In the genomic region with DNA sequence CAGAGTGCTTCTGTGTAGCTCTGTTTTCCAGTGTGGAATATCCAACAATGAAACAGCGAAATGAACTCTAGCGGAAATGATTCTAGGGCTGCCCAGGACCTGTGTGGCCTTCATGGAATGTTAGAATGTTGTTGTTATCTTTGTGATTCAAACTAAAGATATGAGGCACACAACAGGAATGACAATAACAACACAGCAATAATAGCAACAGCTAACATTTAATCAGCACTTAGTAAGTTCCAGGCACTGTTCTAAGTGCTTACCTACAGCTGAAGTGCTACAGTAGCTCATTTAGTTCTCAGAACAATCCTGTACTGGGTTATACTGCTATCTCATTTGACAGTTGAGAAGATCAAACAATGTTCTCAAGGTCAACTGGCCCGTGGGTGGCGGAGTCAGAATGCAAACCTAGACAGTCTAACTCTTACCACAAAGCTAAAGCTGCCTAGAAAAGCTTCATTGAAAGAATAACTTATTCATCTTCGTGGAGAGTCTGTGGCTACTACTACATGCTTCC, we compare ENCODE assay signal across 1 cellular context.
TF ChIP-seq lines count a peak whose summit lies in the region.

No MANE protein-coding gene starts in this region.

TF ChIP-seq in H1, 55 proteins besides CTCF, POLR2A, EP300 and RAD21 (continued from another document):
- TF ChIP-seq, protein P1, sequence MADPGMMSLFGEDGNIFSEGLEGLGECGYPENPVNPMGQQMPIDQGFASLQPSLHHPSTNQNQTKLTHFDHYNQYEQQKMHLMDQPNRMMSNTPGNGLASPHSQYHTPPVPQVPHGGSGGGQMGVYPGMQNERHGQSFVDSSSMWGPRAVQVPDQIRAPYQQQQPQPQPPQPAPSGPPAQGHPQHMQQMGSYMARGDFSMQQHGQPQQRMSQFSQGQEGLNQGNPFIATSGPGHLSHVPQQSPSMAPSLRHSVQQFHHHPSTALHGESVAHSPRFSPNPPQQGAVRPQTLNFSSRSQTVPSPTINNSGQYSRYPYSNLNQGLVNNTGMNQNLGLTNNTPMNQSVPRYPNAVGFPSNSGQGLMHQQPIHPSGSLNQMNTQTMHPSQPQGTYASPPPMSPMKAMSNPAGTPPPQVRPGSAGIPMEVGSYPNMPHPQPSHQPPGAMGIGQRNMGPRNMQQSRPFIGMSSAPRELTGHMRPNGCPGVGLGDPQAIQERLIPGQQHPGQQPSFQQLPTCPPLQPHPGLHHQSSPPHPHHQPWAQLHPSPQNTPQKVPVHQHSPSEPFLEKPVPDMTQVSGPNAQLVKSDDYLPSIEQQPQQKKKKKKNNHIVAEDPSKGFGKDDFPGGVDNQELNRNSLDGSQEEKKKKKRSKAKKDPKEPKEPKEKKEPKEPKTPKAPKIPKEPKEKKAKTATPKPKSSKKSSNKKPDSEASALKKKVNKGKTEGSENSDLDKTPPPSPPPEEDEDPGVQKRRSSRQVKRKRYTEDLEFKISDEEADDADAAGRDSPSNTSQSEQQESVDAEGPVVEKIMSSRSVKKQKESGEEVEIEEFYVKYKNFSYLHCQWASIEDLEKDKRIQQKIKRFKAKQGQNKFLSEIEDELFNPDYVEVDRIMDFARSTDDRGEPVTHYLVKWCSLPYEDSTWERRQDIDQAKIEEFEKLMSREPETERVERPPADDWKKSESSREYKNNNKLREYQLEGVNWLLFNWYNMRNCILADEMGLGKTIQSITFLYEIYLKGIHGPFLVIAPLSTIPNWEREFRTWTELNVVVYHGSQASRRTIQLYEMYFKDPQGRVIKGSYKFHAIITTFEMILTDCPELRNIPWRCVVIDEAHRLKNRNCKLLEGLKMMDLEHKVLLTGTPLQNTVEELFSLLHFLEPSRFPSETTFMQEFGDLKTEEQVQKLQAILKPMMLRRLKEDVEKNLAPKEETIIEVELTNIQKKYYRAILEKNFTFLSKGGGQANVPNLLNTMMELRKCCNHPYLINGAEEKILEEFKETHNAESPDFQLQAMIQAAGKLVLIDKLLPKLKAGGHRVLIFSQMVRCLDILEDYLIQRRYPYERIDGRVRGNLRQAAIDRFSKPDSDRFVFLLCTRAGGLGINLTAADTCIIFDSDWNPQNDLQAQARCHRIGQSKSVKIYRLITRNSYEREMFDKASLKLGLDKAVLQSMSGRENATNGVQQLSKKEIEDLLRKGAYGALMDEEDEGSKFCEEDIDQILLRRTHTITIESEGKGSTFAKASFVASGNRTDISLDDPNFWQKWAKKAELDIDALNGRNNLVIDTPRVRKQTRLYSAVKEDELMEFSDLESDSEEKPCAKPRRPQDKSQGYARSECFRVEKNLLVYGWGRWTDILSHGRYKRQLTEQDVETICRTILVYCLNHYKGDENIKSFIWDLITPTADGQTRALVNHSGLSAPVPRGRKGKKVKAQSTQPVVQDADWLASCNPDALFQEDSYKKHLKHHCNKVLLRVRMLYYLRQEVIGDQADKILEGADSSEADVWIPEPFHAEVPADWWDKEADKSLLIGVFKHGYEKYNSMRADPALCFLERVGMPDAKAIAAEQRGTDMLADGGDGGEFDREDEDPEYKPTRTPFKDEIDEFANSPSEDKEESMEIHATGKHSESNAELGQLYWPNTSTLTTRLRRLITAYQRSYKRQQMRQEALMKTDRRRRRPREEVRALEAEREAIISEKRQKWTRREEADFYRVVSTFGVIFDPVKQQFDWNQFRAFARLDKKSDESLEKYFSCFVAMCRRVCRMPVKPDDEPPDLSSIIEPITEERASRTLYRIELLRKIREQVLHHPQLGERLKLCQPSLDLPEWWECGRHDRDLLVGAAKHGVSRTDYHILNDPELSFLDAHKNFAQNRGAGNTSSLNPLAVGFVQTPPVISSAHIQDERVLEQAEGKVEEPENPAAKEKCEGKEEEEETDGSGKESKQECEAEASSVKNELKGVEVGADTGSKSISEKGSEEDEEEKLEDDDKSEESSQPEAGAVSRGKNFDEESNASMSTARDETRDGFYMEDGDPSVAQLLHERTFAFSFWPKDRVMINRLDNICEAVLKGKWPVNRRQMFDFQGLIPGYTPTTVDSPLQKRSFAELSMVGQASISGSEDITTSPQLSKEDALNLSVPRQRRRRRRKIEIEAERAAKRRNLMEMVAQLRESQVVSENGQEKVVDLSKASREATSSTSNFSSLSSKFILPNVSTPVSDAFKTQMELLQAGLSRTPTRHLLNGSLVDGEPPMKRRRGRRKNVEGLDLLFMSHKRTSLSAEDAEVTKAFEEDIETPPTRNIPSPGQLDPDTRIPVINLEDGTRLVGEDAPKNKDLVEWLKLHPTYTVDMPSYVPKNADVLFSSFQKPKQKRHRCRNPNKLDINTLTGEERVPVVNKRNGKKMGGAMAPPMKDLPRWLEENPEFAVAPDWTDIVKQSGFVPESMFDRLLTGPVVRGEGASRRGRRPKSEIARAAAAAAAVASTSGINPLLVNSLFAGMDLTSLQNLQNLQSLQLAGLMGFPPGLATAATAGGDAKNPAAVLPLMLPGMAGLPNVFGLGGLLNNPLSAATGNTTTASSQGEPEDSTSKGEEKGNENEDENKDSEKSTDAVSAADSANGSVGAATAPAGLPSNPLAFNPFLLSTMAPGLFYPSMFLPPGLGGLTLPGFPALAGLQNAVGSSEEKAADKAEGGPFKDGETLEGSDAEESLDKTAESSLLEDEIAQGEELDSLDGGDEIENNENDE (IDR thresholded peaks at IDR 0.05; ENCODE audit: insufficient replicate concordance, low read length): no peak
TF ChIP-seq in H1: peak in this region for 2.
